ENCODE assay signal across 1 cellular context in genomic region chr1:53535846-53536245, GRCh38.
TF ChIP-seq lines count a peak whose summit lies in the region.

No MANE protein-coding gene starts in this region.

TF ChIP-seq in H1, 55 proteins besides CTCF, POLR2A, EP300 and RAD21:
- no peak for TF ChIP-seq NANOG (IDR thresholded peaks at IDR 0.05; ENCODE audit: insufficient read depth, low read depth, low read length, poor library complexity, severe bottlenecking)
- TF ChIP-seq RBBP5 (IDR thresholded peaks at IDR 0.05; ENCODE audit: borderline replicate concordance, low read depth, low read length) = no peak
